In the genomic region with DNA sequence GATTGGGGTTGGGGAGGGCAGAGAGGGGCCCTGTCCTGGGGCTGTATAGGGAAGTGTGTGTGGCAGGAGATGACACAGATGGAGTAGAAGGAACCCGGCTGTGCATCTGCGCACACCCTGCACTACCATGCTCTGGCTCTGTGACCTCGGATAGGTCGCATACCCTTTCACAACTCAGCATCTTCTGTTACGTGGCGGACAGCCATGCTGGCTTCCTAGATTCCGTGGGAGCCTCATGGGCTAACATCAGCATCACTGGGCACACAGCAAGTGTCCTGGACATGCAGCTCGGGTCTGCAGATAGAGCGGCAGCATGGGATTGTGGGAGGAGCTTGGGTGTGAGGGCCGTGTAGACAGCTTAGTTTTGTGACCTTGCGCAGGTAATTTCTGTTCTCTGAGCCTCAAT, we compare ENCODE assay signal across 1 cellular context.
TF ChIP-seq lines count a peak whose summit lies in the region.

No MANE protein-coding gene starts in this region.

TF ChIP-seq in GM12878, 131 proteins besides CTCF, POLR2A, EP300 and RAD21:
- no peak for TF ChIP-seq NR2C2 (IDR thresholded peaks at IDR 0.05; ENCODE audit: borderline replicate concordance, control insufficient read depth, insufficient read length, low read depth)
- no peak for TF ChIP-seq POLR2AphosphoS2 (IDR thresholded peaks at IDR 0.05; ENCODE audit: low read depth, low read length)
- no peak for TF ChIP-seq FOS (IDR thresholded peaks at IDR 0.05; ENCODE audit: borderline replicate concordance, extremely low read depth, insufficient read length)
- TF ChIP-seq BMI1 (IDR thresholded peaks at IDR 0.05; ENCODE audit: borderline replicate concordance), result no peak
- peak; percentile 60 for TF ChIP-seq POLR2AphosphoS5 (IDR thresholded peaks at IDR 0.05; ENCODE audit: low read length)
- TF ChIP-seq SPI1 (IDR thresholded peaks at IDR 0.05; ENCODE audit: borderline replicate concordance, insufficient read depth, low read depth, low read length), result peak; percentile 22; the same call in 1 of the 2 replicates
- peak; percentile 78 for TF ChIP-seq ZSCAN29 (IDR thresholded peaks at IDR 0.05)
